In genomic region chr4:184424993-184425758, GRCh38 we compare ENCODE assay signal across 11 cellular contexts. TPM values are rescaled to one million over a fixed set of nuclear protein-coding genes. Genes with fewer than 3 reads are reported as not detected.
DNase-seq lines count a peak whose midpoint lies in the region; ATAC-seq, FAIRE-seq and TF ChIP-seq lines count a peak whose summit lies in the region.
"Had no signal": no experiment of that assay in that cellular context is flagged by ENCODE, and none has a peak within 500 bp of the region (broad histone marks: within the 10 kb centered on the region; RNA-seq: fewer than 3 reads in every experiment).

No MANE protein-coding gene starts in this region.

- TF ChIP-seq POLR2A in gastroesophageal sphincter (IDR thresholded peaks at IDR 0.05): no peak
- no peak for TF ChIP-seq POLR2A in H54 (IDR thresholded peaks at IDR 0.05; ENCODE audit: low read depth, low read length)

- no peak for TF ChIP-seq EP300 in gastroesophageal sphincter (IDR thresholded peaks at IDR 0.05)

- intact Hi-C loops in CD4-positive, alpha-beta T cell (cut with DNase I, micrococcal nuclease): loop anchor here in 1 of 2 experiments (5.0 kb wide), 1 partner anchor 112 kb away; no protein-coding TSS in a partner anchor
- intact Hi-C loops in psoas muscle (cut with DNase I): no loop called here

- H3K36me3 ChIP-seq in gastroesophageal sphincter (peaks cover 0 to 49% of the 10 kb centered on the region in 2 donors), psoas muscle (ENCODE audit: insufficient read depth in 1 of 2, low read depth in 1 of 2) (peaks cover 4 to 57% of the 10 kb centered on the region in 2 donors)

- no peak for DNase-seq in CD4-positive, alpha-beta T cell
- DNase-seq in psoas muscle: peak; percentile 36 to 75
- DNase-seq in NCI-H2196 (lab: John Stamatoyannopoulos, UW; ENCODE audit: unreplicated experiment): no peak
- no peak for DNase-seq in H54 (ENCODE audit: insufficient read length, low spot score)
- no peak for DNase-seq in stimulated activated CD4-positive, alpha-beta T cell treated with anti-CD3 and anti-CD28 coated beads, Interleukin-4, amount 100 ng/mL, for 1 hour
- DNase-seq: T-helper 2 cell had no signal

- H3K4me1 ChIP-seq in gastroesophageal sphincter (peaks cover 0 to 48% (median 6%) of the 10 kb centered on the region in 3 donors), psoas muscle (peaks cover 42% of the 10 kb centered on the region)

- no peak for TF ChIP-seq CTCF in CD4-positive, alpha-beta T cell (IDR thresholded peaks at IDR 0.05)
- TF ChIP-seq CTCF in VCaP (conservative IDR thresholded peaks at IDR 0.05) (no peak), gastroesophageal sphincter (IDR thresholded peaks at IDR 0.05) (no peak), psoas muscle (IDR thresholded peaks at IDR 0.05) (no peak)

- no peaks in the 10 kb centered on the region for H3K9me3 Mint-ChIP-seq in CD4-positive, alpha-beta T cell

- WGBS in gastroesophageal sphincter (ENCODE audit: low coverage in 1 of 2), 2 donors: 60 to 65% methylated on average over 4 to 13 of the region's 17 CpGs
- 54 to 80% (median 66%) methylated on average over 17 of the region's 17 CpGs for WGBS in psoas muscle, 3 donors

- POLR2A ChIA-PET in CD4-positive, alpha-beta T cell (lab: Charles Lee): no interaction called here

- no peak overlapping the region for H3K4me3 Mint-ChIP-seq in CD4-positive, alpha-beta T cell

- CTCF ChIA-PET in CD4-positive, alpha-beta T cell (lab: Charles Lee): no interaction called here

- FAIRE-seq in H54 (lab: Jason Lieb, UNC): no peak
- FAIRE-seq: endometrium had no signal

- no peak overlapping the region for H3K27ac ChIP-seq in CD4-positive, alpha-beta T cell (ENCODE audit: low read depth, low read length)
- H3K27ac ChIP-seq in VCaP (peak overlapping the region; percentile 68), gastroesophageal sphincter (peak overlapping the region in 2 of 4 donors; percentile 27 to 32), psoas muscle (no peak overlapping the region)
- H3K27ac ChIP-seq: C4-2B had no signal

- H3K27me3 ChIP-seq in CD4-positive, alpha-beta T cell (ENCODE audit: control insufficient read depth, insufficient read depth, low read length): no peaks in the 10 kb centered on the region
- H3K27me3 ChIP-seq in gastroesophageal sphincter (no peaks in the 10 kb centered on the region), psoas muscle (ENCODE audit: insufficient read depth in 3 of 3, low read length in 2 of 3) (no peaks in the 10 kb centered on the region)

- peaks cover 94% of the 10 kb centered on the region for H3K36me3 Mint-ChIP-seq in CD4-positive, alpha-beta T cell (ENCODE audit: low read depth)

- no peaks in the 10 kb centered on the region for H3K9me3 ChIP-seq in CD4-positive, alpha-beta T cell (ENCODE audit: control insufficient read depth, low read length)
- no peaks in the 10 kb centered on the region for H3K9me3 ChIP-seq in gastroesophageal sphincter
- H3K9me3 ChIP-seq in psoas muscle: no peaks in the 10 kb centered on the region

- H3K4me3 ChIP-seq in gastroesophageal sphincter (no peak overlapping the region), psoas muscle (no peak overlapping the region)

- H3K27me3 Mint-ChIP-seq in CD4-positive, alpha-beta T cell: no peaks in the 10 kb centered on the region

- H3K27ac Mint-ChIP-seq in CD4-positive, alpha-beta T cell: peak overlapping the region; percentile 60

- peaks cover 76% of the 10 kb centered on the region for H3K4me1 Mint-ChIP-seq in CD4-positive, alpha-beta T cell (ENCODE audit: low read depth)

- no peak for ATAC-seq in CD4-positive, alpha-beta T cell (ENCODE audit: poor library complexity)
- ATAC-seq in gastroesophageal sphincter: peak; percentile 23
- peak; percentile 56 to 82 (median 78) for ATAC-seq in psoas muscle
- no peak for ATAC-seq in GM18498 (IDR thresholded peaks at IDR 0.05; ENCODE audit: unreplicated experiment)

RNA-seq across cellular contexts. Expression of gene IRF2, which starts 49.2 kb away (rescaled TPM):
- total RNA-seq in CD4-positive, alpha-beta T cell: 10 to 100 TPM; 11.4 to 14.9 TPM
- total RNA-seq in gastroesophageal sphincter (10 to 100 TPM; 34.1 to 41.7 (median 35.4) TPM), psoas muscle (10 to 100 TPM; 14.6 to 23.4 (median 16.3) TPM)
- 10 to 100 TPM in 2 of 3 donors, 1 to 10 TPM in 1; 6.7 to 28.9 (median 21.1) TPM for polyA plus RNA-seq in psoas muscle

Comparison
In these comparisons a context has a peak if more than half of its experiments do, and no peak if none do; other contexts are left out.
1. ATAC-seq: peak in gastroesophageal sphincter (single experiment) and psoas muscle (4 of 4); none in CD4-positive, alpha-beta T cell (single experiment) and GM18498 (single experiment).
2. DNase-seq: peak in psoas muscle (2 of 2); none in CD4-positive, alpha-beta T cell (0 of 10), NCI-H2196 (single experiment), H54 (single experiment) and stimulated activated CD4-positive, alpha-beta T cell treated with anti-CD3 and anti-CD28 coated beads, Interleukin-4, amount 100 ng/mL, for 1 hour (single experiment).